14 cellular contexts compared by ENCODE assay signal in the genomic region with DNA sequence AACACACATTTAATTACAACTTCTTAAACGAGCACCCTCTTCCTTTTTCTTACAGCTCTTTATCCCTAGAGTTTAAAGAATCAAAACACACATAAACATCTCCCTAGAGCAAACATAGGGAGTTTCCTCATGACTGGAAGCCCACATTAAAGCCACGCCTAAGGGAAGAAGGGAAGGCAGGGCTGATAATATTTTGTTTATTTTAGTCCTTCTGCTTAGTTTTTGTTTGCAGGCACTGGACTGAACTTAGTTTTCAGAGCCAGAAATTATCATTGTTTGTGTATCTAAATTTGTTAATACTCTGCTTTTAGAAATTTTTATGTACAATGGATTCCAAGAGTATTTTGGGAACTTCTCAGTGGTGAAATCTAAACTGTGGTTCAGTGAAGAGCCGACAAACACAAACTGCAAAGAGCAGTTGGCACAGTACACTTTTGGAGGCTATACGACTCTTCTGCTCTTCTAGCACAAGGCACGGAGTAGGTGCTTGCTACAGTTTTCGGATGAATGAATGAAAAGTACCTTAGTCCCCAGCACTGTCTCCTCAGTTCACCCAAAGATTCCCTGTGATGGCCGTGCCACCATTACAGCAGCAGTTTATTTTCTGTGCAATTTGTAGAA. TPM values are rescaled to one million over a fixed set of nuclear protein-coding genes. Genes with fewer than 3 reads are reported as not detected.
DNase-seq lines count a peak whose midpoint lies in the region; ATAC-seq and TF ChIP-seq lines count a peak whose summit lies in the region.
"Had no signal": no experiment of that assay in that cellular context is flagged by ENCODE, and none has a peak within 500 bp of the region (broad histone marks: within the 10 kb centered on the region; RNA-seq: fewer than 3 reads in every experiment).

No MANE protein-coding gene starts in this region.

- TF ChIP-seq CTCF in chondrocyte (IDR thresholded peaks at IDR 0.05), result no peak
- no peak for TF ChIP-seq CTCF in mucosa of descending colon (IDR thresholded peaks at IDR 0.05)
- TF ChIP-seq CTCF in progenitor cell of endocrine pancreas (IDR thresholded peaks at IDR 0.05; ENCODE audit: unreplicated experiment), result no peak

- H3K9me3 Mint-ChIP-seq in chondrocyte (ENCODE audit: low read depth), result no peaks in the 10 kb centered on the region
- H3K9me3 Mint-ChIP-seq in progenitor cell of endocrine pancreas (ENCODE audit: low read depth), result no peaks in the 10 kb centered on the region

- ATAC-seq in mucosa of descending colon (peak; percentile 68), GM21737 (IDR thresholded peaks at IDR 0.05; ENCODE audit: unreplicated experiment) (no peak)

- peaks cover 5% of the 10 kb centered on the region for H3K4me1 ChIP-seq in mucosa of descending colon (ENCODE audit: low read depth)
- H3K4me1 ChIP-seq: BLaER1 had no signal

- DNase-seq in AG20443 (ENCODE audit: low spot score), result peak; percentile 17
- DNase-seq in NCI-H226, result peak; percentile 43
- DNase-seq in chondrocyte (ENCODE audit: low spot score), result no peak
- no peak for DNase-seq in mucosa of descending colon
- no peak for DNase-seq in activated T-cell treated with anti-CD3 and anti-CD28 coated beads for 4 hours
- DNase-seq in HuH-7.5 (ENCODE audit: low spot score), result no peak
- DNase-seq in progenitor cell of endocrine pancreas (ENCODE audit: low spot score, unreplicated experiment), result no peak
- DNase-seq: NCI-H187 treated with DMSO at 0.1 percent for 48 hours, posterior cingulate gyrus, WERI-Rb-1 had no signal

- no peak overlapping the region for H3K4me3 Mint-ChIP-seq in chondrocyte (ENCODE audit: unreplicated experiment)
- H3K4me3 Mint-ChIP-seq in progenitor cell of endocrine pancreas (ENCODE audit: low read depth), result no peak overlapping the region
- H3K4me3 Mint-ChIP-seq: activated naive CD8-positive, alpha-beta T cell had no signal

- H3K36me3 Mint-ChIP-seq in chondrocyte (ENCODE audit: low read depth) (no peaks in the 10 kb centered on the region), progenitor cell of endocrine pancreas (ENCODE audit: insufficient read depth) (no peaks in the 10 kb centered on the region)

- intact Hi-C loops in mucosa of descending colon (cut with DNase I, micrococcal nuclease), result no loop called here

- H3K27me3 Mint-ChIP-seq in chondrocyte (ENCODE audit: low read depth) (no peaks in the 10 kb centered on the region), progenitor cell of endocrine pancreas (no peaks in the 10 kb centered on the region)
- H3K27me3 Mint-ChIP-seq: activated naive CD8-positive, alpha-beta T cell had no signal

- H3K9me3 ChIP-seq in mucosa of descending colon, result no peaks in the 10 kb centered on the region
- H3K9me3 ChIP-seq: BLaER1 had no signal

- H3K4me3 ChIP-seq in mucosa of descending colon, result no peak overlapping the region
- H3K4me3 ChIP-seq: BLaER1, SK-N-MC had no signal

- no peaks in the 10 kb centered on the region for H3K36me3 ChIP-seq in mucosa of descending colon (ENCODE audit: low read depth)
- H3K36me3 ChIP-seq: BLaER1, WERI-Rb-1 had no signal

- H3K27ac Mint-ChIP-seq in chondrocyte (ENCODE audit: unreplicated experiment) (peak overlapping the region; percentile 13), progenitor cell of endocrine pancreas (no peak overlapping the region)
- H3K27ac Mint-ChIP-seq: activated naive CD8-positive, alpha-beta T cell had no signal

- peaks cover 71% of the 10 kb centered on the region for H3K4me1 Mint-ChIP-seq in chondrocyte (ENCODE audit: low read depth)
- H3K4me1 Mint-ChIP-seq in progenitor cell of endocrine pancreas (ENCODE audit: low read depth), result peaks cover 2% of the 10 kb centered on the region

RNA-seq across cellular contexts. Expression of gene AMIGO2, which starts 17.6 kb away (rescaled TPM):
- 86.7 to 153 TPM (median 153 TPM) in 3 replicates for total RNA-seq in chondrocyte
- total RNA-seq in mucosa of descending colon, result 10 to 100 TPM in 1 of 3 donors, 1 to 10 TPM in 2; 3.5 to 39.3 (median 4.8) TPM
- 9.3 and 10.7 TPM in 2 replicates for total RNA-seq in progenitor cell of endocrine pancreas

RNA-seq across cellular contexts. Expression of gene PCED1B, which starts 18.0 kb away (rescaled TPM):
- total RNA-seq in chondrocyte, result 2.3 to 3.8 TPM (median 3.0 TPM) in 3 replicates
- 1 to 10 TPM; 2.2 to 4.7 (median 2.9) TPM for total RNA-seq in mucosa of descending colon
- 0.91 and 1.1 TPM in 2 replicates for total RNA-seq in progenitor cell of endocrine pancreas

Comparison
In these comparisons a context has a peak if more than half of its experiments do, and no peak if none do; other contexts are left out.
1. DNase-seq: peak in AG20443 (single experiment) and NCI-H226 (single experiment); none in chondrocyte (single experiment), mucosa of descending colon (0 of 3), activated T-cell treated with anti-CD3 and anti-CD28 coated beads for 4 hours (single experiment), HuH-7.5 (single experiment) and progenitor cell of endocrine pancreas (single experiment).